Comparison of ENCODE assay signal across 15 cellular contexts in the genomic region with DNA sequence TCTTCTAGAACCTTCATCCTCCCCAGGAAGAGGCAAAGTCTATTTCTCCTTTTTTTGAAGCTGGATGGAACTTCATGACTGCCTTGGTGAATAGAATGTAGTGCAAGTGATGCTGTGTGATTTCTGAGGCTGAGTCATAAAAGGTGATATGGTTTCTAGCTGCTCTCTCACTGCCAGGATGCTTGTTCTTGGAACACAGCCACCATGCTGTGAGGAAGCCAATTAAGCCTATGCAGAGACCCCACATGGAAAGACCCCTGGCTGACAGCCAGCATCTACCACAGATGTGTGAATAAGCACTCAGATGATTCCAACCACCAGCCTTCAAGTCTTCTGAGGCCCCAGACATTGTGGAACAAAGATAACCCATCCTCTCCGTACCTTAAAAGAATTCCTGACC. TPM values are rescaled to one million over a fixed set of nuclear protein-coding genes. Genes with fewer than 3 reads are reported as not detected.
A peak's percentile ranks its signal among the peaks of the same experiment; 100 is the strongest.
DNase-seq lines count a peak whose midpoint lies in the region; ATAC-seq and TF ChIP-seq lines count a peak whose summit lies in the region.
"Had no signal": no experiment of that assay in that cellular context is flagged by ENCODE, and none has a peak within 500 bp of the region (broad histone marks: within the 10 kb centered on the region; RNA-seq: fewer than 3 reads in every experiment).

No MANE protein-coding gene starts in this region.

- no peak overlapping the region for H3K4me3 Mint-ChIP-seq in activated T-helper 17 cell treated with anti-CD3 and anti-CD28 coated beads, Interleukin-2, amount 50 U/mL, for 72 hours
- H3K4me3 Mint-ChIP-seq: naive B cell had no signal

- DNase-seq in DMS 273 treated with DMSO at 0.1 percent for 48 hours (lab: John Stamatoyannopoulos, UW) (peak; percentile 25), M059J (ENCODE audit: low read depth) (peak; percentile 40), NCI-H446 treated with DMSO at 0.1 percent for 48 hours (lab: John Stamatoyannopoulos, UW) (peak; percentile 44), fibroblast of the aortic adventitia (ENCODE audit: low read depth) (peak; percentile 15), C1 segment of cervical spinal cord (lab: John Stamatoyannopoulos, UW) (no peak), left cardiac atrium (no peak)
- DNase-seq: activated CD4-positive, alpha-beta T cell treated with anti-CD3 and anti-CD28 coated beads for 4 hours; glutamatergic neuron; left colon; naive B cell; OCI-M1 had no signal

- no peaks in the 10 kb centered on the region for H3K9me3 Mint-ChIP-seq in activated T-helper 17 cell treated with anti-CD3 and anti-CD28 coated beads, Interleukin-2, amount 50 U/mL, for 72 hours

- no peak overlapping the region for H3K4me3 ChIP-seq in fibroblast of the aortic adventitia (ENCODE audit: low read depth, low read length)
- H3K4me3 ChIP-seq: BLaER1 treated with 17β-estradiol and CSF1 and Interleukin-3, amounts not matched to agents 10 nM and 100 nM; HAP-1 had no signal

- no peak for ATAC-seq in activated T-helper 17 cell treated with anti-CD3 and anti-CD28 coated beads, Interleukin-2, amount 50 U/mL, for 72 hours (replicated peaks)
- no peak for ATAC-seq in left cardiac atrium
- no peak for ATAC-seq in HG03108 (IDR thresholded peaks at IDR 0.05; ENCODE audit: unreplicated experiment)
- ATAC-seq: left colon had no signal

- no peaks in the 10 kb centered on the region for H3K27me3 Mint-ChIP-seq in activated T-helper 17 cell treated with anti-CD3 and anti-CD28 coated beads, Interleukin-2, amount 50 U/mL, for 72 hours
- H3K27me3 Mint-ChIP-seq: naive B cell had no signal

- intact Hi-C loops in left cardiac atrium (cut with DNase I), result no loop called here

- no peaks in the 10 kb centered on the region for H3K4me1 Mint-ChIP-seq in activated T-helper 17 cell treated with anti-CD3 and anti-CD28 coated beads, Interleukin-2, amount 50 U/mL, for 72 hours
- H3K4me1 Mint-ChIP-seq: naive B cell had no signal

- H3K27ac Mint-ChIP-seq in activated T-helper 17 cell treated with anti-CD3 and anti-CD28 coated beads, Interleukin-2, amount 50 U/mL, for 72 hours, result no peak overlapping the region

- H3K36me3 Mint-ChIP-seq in activated T-helper 17 cell treated with anti-CD3 and anti-CD28 coated beads, Interleukin-2, amount 50 U/mL, for 72 hours (ENCODE audit: low read depth), result no peaks in the 10 kb centered on the region

- TF ChIP-seq CTCF in fibroblast of the aortic adventitia (IDR thresholded peaks at IDR 0.05; ENCODE audit: insufficient read depth, low read length), result no peak

RNA-seq across cellular contexts. Expression of gene ISL2, which starts 57.0 kb away (rescaled TPM):
- 4.0 and 4.4 TPM in 2 replicates for total RNA-seq in M059J (2014; rRNA removed; shearing (Covaris generic))
- total RNA-seq in fibroblast of the aortic adventitia (ENCODE audit: low replicate concordance) (0.45 TPM in 1 of 2 replicates, not detected in the other), left cardiac atrium (not detected)
- under 1 TPM in 1 of 2 donors, not detected in 1; 0.35 TPM for total RNA-seq in activated T-helper 17 cell treated with anti-CD3 and anti-CD28 coated beads, Interleukin-2, amount 50 U/mL, for 72 hours

Comparison
In these comparisons a context has a peak if more than half of its experiments do, and no peak if none do; other contexts are left out.
1. DNase-seq: peak in DMS 273 treated with DMSO at 0.1 percent for 48 hours (single experiment), M059J (single experiment), NCI-H446 treated with DMSO at 0.1 percent for 48 hours (single experiment) and fibroblast of the aortic adventitia (single experiment); none in C1 segment of cervical spinal cord (0 of 14) and left cardiac atrium (single experiment).